ENCODE assay signal across 8 cellular contexts in genomic region chrX:149539283-149540132, GRCh38. TPM values are rescaled to one million over a fixed set of nuclear protein-coding genes. Genes with fewer than 3 reads are reported as not detected.
DNase-seq lines count a peak whose midpoint lies in the region; ATAC-seq and TF ChIP-seq lines count a peak whose summit lies in the region.

No MANE protein-coding gene starts in this region.

- H3K36me3 Mint-ChIP-seq in T-helper 2 cell treated with Interferon-gamma antibody and Interleukin-4, amounts not matched to agents 5 μg/mL and 100 μg/mL, for 36 hours (ENCODE audit: low read depth): peaks cover 6% of the 10 kb centered on the region

- H3K36me3 ChIP-seq in ascending aorta (no peaks in the 10 kb centered on the region), hepatocyte (replicated peaks; ENCODE audit: insufficient read depth, low read depth) (no peaks in the 10 kb centered on the region)

- TF ChIP-seq CTCF in ascending aorta (IDR thresholded peaks at IDR 0.05) (no peak), hepatocyte (IDR thresholded peaks at IDR 0.05; ENCODE audit: poor library complexity) (no peak), retinal pigment epithelial cell (conservative IDR thresholded peaks at IDR 0.05; ENCODE audit: low read depth, low read length) (no peak)

- H3K27ac Mint-ChIP-seq in T-helper 2 cell treated with Interferon-gamma antibody and Interleukin-4, amounts not matched to agents 5 μg/mL and 100 μg/mL, for 36 hours: peak overlapping the region; percentile 95

- H3K9me3 ChIP-seq in ascending aorta (no peaks in the 10 kb centered on the region), hepatocyte (ENCODE audit: low read depth) (no peaks in the 10 kb centered on the region)

- H3K27me3 ChIP-seq in ascending aorta (no peaks in the 10 kb centered on the region), hepatocyte (no peaks in the 10 kb centered on the region)

- no peaks in the 10 kb centered on the region for H3K9me2 ChIP-seq in hepatocyte (replicated peaks; ENCODE audit: insufficient read depth)

- H3K4me1 ChIP-seq in ascending aorta (no peaks in the 10 kb centered on the region), hepatocyte (ENCODE audit: insufficient read depth) (no peaks in the 10 kb centered on the region)

- no peaks in the 10 kb centered on the region for H3K79me2 ChIP-seq in hepatocyte

- H3K4me3 ChIP-seq in ascending aorta: peak overlapping the region; percentile 48 to 74
- peak overlapping the region; percentile 58 for H3K4me3 ChIP-seq in hepatocyte
- peak overlapping the region; percentile 55 for H3K4me3 ChIP-seq in retinal pigment epithelial cell (ENCODE audit: low read length)

- ATAC-seq in GM18498 (IDR thresholded peaks at IDR 0.05; ENCODE audit: unreplicated experiment) (peak; percentile 54), HG02938 (IDR thresholded peaks at IDR 0.05; ENCODE audit: unreplicated experiment) (peak; percentile 44)

- 49% methylated on average over 20 of the region's 34 CpGs for WGBS in hepatocyte (ENCODE audit: low lambda C conversion rate, missing lambda C conversion rate)

- no peaks in the 10 kb centered on the region for H3K9me3 Mint-ChIP-seq in T-helper 2 cell treated with Interferon-gamma antibody and Interleukin-4, amounts not matched to agents 5 μg/mL and 100 μg/mL, for 36 hours

- H3K4me1 Mint-ChIP-seq in T-helper 2 cell treated with Interferon-gamma antibody and Interleukin-4, amounts not matched to agents 5 μg/mL and 100 μg/mL, for 36 hours (ENCODE audit: low read depth): peaks cover 1% of the 10 kb centered on the region

- intact Hi-C loops in ascending aorta (cut with DNase I): loop anchor here (2.0 kb wide), 1 partner anchor 35 kb away; the partner anchor contains the start of gene IDS

- peak; percentile 93 to 95 for DNase-seq in NCI-H187 (lab: John Stamatoyannopoulos, UW)
- peak; percentile 71 for DNase-seq in T-helper 2 cell treated with Interferon-gamma antibody and Interleukin-4, amounts not matched to agents 5 μg/mL and 100 μg/mL, for 36 hours (ENCODE audit: low spot score)
- peak; percentile 71 to 92 for DNase-seq in ascending aorta (ENCODE audit: low spot score in 2 of 2)
- DNase-seq in hepatocyte (ENCODE audit: low spot score): peak; percentile 90
- peak; percentile 66 for DNase-seq in retinal pigment epithelial cell (ENCODE audit: low read depth)
- DNase-seq in 8988T: no peak

- no peak overlapping the region for H2AFZ ChIP-seq in hepatocyte

- no peaks in the 10 kb centered on the region for H3K27me3 Mint-ChIP-seq in T-helper 2 cell treated with Interferon-gamma antibody and Interleukin-4, amounts not matched to agents 5 μg/mL and 100 μg/mL, for 36 hours (ENCODE audit: low read depth)

- peak overlapping the region; percentile 43 to 84 for H3K27ac ChIP-seq in ascending aorta
- peak overlapping the region; percentile 84 for H3K27ac ChIP-seq in hepatocyte

- peak overlapping the region; percentile 77 for H3K4me2 ChIP-seq in hepatocyte

- peak overlapping the region; percentile 95 for H3K4me3 Mint-ChIP-seq in T-helper 2 cell treated with Interferon-gamma antibody and Interleukin-4, amounts not matched to agents 5 μg/mL and 100 μg/mL, for 36 hours

- H4K20me1 ChIP-seq in hepatocyte (ENCODE audit: insufficient read depth, poor library complexity, severe bottlenecking): no peaks in the 10 kb centered on the region

RNA-seq across cellular contexts. Expression of gene EOLA1, which starts 1.3 kb away (rescaled TPM):
- 5.6 TPM for total RNA-seq in ascending aorta
- 13.4 and 19.6 TPM in 2 replicates for total RNA-seq in hepatocyte
- 9.1 and 14.6 TPM in 2 replicates for polyA plus RNA-seq in hepatocyte

RNA-seq across cellular contexts. Expression of gene HSFX3, which starts 10.2 kb away (rescaled TPM):
- total RNA-seq in ascending aorta (not detected), hepatocyte (not detected in 2 replicates)
- polyA plus RNA-seq in hepatocyte: not detected in 2 replicates

RNA-seq across cellular contexts. Expression of gene IDS, which starts 34.4 kb away (rescaled TPM):
- total RNA-seq in ascending aorta (82.7 TPM), hepatocyte (25.4 and 30.6 TPM in 2 replicates)
- 33.7 and 42.7 TPM in 2 replicates for polyA plus RNA-seq in hepatocyte

RNA-seq across cellular contexts. Expression of gene MAGEA9B, which starts 47.8 kb away (rescaled TPM):
- total RNA-seq in ascending aorta: not detected
- 0.33 TPM in 1 of 2 replicates, not detected in the other for total RNA-seq in hepatocyte
- not detected in 2 replicates for polyA plus RNA-seq in hepatocyte

RNA-seq across cellular contexts. Expression of gene HSFX2, which starts 55.6 kb away (rescaled TPM):
- total RNA-seq in ascending aorta (not detected), hepatocyte (not detected in 2 replicates)
- polyA plus RNA-seq in hepatocyte: 0.53 and 1.1 TPM in 2 replicates
